In genomic region chr17:62161405-62162148, GRCh38 we compare ENCODE assay signal across 3 cellular contexts.
TF ChIP-seq lines count a peak whose summit lies in the region.

No MANE protein-coding gene starts in this region.

TF ChIP-seq in SK-N-SH, 30 proteins besides CTCF, POLR2A, EP300 and RAD21 (continued from another document):
- TF ChIP-seq, protein P1, sequence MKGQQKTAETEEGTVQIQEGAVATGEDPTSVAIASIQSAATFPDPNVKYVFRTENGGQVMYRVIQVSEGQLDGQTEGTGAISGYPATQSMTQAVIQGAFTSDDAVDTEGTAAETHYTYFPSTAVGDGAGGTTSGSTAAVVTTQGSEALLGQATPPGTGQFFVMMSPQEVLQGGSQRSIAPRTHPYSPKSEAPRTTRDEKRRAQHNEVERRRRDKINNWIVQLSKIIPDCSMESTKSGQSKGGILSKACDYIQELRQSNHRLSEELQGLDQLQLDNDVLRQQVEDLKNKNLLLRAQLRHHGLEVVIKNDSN (IDR thresholded peaks at IDR 0.05; ENCODE audit: borderline replicate concordance, low read depth) = no peak

TF ChIP-seq in SK-N-SH treated with all-trans-retinoic acid at 6 μM for 48 hours, 23 proteins besides CTCF, POLR2A, EP300 and RAD21 (continued from another document):
- no peak for TF ChIP-seq POU6F1 (CRISPR knock-in tag; IDR thresholded peaks at IDR 0.05; ENCODE audit: borderline replicate concordance, low read depth)
- TF ChIP-seq ZNF565 (CRISPR knock-in tag; conservative IDR thresholded peaks at IDR 0.05; ENCODE audit: low read depth) = no peak
- no peak for TF ChIP-seq OSR1 (CRISPR knock-in tag; IDR thresholded peaks at IDR 0.05)
- TF ChIP-seq SNAI2 (CRISPR knock-in tag; IDR thresholded peaks at IDR 0.05) = no peak
- TF ChIP-seq ZFP3 (CRISPR knock-in tag; IDR thresholded peaks at IDR 0.05) = no peak
- TF ChIP-seq, protein P2, sequence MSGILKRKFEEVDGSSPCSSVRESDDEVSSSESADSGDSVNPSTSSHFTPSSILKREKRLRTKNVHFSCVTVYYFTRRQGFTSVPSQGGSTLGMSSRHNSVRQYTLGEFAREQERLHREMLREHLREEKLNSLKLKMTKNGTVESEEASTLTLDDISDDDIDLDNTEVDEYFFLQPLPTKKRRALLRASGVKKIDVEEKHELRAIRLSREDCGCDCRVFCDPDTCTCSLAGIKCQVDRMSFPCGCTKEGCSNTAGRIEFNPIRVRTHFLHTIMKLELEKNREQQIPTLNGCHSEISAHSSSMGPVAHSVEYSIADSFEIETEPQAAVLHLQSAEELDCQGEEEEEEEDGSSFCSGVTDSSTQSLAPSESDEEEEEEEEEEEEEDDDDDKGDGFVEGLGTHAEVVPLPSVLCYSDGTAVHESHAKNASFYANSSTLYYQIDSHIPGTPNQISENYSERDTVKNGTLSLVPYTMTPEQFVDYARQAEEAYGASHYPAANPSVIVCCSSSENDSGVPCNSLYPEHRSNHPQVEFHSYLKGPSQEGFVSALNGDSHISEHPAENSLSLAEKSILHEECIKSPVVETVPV (CRISPR knock-in tag; IDR thresholded peaks at IDR 0.05) = no peak
- TF ChIP-seq GLIS3 (CRISPR knock-in tag; IDR thresholded peaks at IDR 0.05) = no peak
- TF ChIP-seq TOX (CRISPR knock-in tag; IDR thresholded peaks at IDR 0.05; ENCODE audit: borderline replicate concordance) = no peak
- no peak for TF ChIP-seq PATZ1 (CRISPR knock-in tag; IDR thresholded peaks at IDR 0.05; ENCODE audit: borderline replicate concordance)
- TF ChIP-seq RARB (CRISPR knock-in tag; IDR thresholded peaks at IDR 0.05) = no peak
- no peak for TF ChIP-seq ZC3H10 (CRISPR knock-in tag; IDR thresholded peaks at IDR 0.05)
- no peak for TF ChIP-seq ESRRG (CRISPR knock-in tag; IDR thresholded peaks at IDR 0.05)
- TF ChIP-seq, protein P3, sequence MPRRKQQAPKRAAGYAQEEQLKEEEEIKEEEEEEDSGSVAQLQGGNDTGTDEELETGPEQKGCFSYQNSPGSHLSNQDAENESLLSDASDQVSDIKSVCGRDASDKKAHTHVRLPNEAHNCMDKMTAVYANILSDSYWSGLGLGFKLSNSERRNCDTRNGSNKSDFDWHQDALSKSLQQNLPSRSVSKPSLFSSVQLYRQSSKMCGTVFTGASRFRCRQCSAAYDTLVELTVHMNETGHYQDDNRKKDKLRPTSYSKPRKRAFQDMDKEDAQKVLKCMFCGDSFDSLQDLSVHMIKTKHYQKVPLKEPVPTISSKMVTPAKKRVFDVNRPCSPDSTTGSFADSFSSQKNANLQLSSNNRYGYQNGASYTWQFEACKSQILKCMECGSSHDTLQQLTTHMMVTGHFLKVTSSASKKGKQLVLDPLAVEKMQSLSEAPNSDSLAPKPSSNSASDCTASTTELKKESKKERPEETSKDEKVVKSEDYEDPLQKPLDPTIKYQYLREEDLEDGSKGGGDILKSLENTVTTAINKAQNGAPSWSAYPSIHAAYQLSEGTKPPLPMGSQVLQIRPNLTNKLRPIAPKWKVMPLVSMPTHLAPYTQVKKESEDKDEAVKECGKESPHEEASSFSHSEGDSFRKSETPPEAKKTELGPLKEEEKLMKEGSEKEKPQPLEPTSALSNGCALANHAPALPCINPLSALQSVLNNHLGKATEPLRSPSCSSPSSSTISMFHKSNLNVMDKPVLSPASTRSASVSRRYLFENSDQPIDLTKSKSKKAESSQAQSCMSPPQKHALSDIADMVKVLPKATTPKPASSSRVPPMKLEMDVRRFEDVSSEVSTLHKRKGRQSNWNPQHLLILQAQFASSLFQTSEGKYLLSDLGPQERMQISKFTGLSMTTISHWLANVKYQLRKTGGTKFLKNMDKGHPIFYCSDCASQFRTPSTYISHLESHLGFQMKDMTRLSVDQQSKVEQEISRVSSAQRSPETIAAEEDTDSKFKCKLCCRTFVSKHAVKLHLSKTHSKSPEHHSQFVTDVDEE (CRISPR knock-in tag; IDR thresholded peaks at IDR 0.05) = no peak
- TF ChIP-seq CSDC2 (CRISPR knock-in tag; IDR thresholded peaks at IDR 0.05) = no peak

TF ChIP-seq in HCT116, 20 proteins besides CTCF, POLR2A, EP300 and RAD21 (continued from another document):
- TF ChIP-seq, protein P4, sequence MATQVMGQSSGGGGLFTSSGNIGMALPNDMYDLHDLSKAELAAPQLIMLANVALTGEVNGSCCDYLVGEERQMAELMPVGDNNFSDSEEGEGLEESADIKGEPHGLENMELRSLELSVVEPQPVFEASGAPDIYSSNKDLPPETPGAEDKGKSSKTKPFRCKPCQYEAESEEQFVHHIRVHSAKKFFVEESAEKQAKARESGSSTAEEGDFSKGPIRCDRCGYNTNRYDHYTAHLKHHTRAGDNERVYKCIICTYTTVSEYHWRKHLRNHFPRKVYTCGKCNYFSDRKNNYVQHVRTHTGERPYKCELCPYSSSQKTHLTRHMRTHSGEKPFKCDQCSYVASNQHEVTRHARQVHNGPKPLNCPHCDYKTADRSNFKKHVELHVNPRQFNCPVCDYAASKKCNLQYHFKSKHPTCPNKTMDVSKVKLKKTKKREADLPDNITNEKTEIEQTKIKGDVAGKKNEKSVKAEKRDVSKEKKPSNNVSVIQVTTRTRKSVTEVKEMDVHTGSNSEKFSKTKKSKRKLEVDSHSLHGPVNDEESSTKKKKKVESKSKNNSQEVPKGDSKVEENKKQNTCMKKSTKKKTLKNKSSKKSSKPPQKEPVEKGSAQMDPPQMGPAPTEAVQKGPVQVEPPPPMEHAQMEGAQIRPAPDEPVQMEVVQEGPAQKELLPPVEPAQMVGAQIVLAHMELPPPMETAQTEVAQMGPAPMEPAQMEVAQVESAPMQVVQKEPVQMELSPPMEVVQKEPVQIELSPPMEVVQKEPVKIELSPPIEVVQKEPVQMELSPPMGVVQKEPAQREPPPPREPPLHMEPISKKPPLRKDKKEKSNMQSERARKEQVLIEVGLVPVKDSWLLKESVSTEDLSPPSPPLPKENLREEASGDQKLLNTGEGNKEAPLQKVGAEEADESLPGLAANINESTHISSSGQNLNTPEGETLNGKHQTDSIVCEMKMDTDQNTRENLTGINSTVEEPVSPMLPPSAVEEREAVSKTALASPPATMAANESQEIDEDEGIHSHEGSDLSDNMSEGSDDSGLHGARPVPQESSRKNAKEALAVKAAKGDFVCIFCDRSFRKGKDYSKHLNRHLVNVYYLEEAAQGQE (IDR thresholded peaks at IDR 0.05; ENCODE audit: low read depth) = no peak
- TF ChIP-seq ZBTB33 (IDR thresholded peaks at IDR 0.05; ENCODE audit: extremely low read depth, insufficient replicate concordance, low read length) (no peak), EZH2phosphoT487 (IDR thresholded peaks at IDR 0.05; ENCODE audit: borderline replicate concordance) (no peak)
